ENCODE assay signal across 17 cellular contexts in the genomic region with DNA sequence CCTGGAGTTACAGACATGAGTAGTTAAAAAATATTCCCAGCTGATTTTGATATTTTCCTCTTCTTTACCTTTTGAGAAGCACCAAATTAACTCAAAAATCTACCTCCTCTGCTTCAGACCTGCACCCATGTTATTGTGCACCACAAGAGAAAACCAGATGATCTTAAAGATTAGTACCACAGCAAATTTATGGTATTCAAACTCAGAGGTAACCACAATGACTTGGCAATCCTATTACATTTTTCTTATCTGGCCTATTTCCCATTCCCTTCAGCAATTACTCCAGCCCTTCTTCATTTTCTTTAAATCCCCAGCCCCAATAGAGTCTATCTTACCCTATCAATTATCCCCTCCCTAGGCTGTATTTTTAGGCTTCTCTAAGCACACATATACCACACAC.
DNase-seq lines count a peak whose midpoint lies in the region; ATAC-seq and TF ChIP-seq lines count a peak whose summit lies in the region.
"Had no signal": no experiment of that assay in that cellular context is flagged by ENCODE, and none has a peak within 500 bp of the region (broad histone marks: within the 10 kb centered on the region; RNA-seq: fewer than 3 reads in every experiment).

No MANE protein-coding gene starts in this region.

- H3K4me3 ChIP-seq in AG10803 (ENCODE audit: low read length) (no peak overlapping the region), kidney epithelial cell (ENCODE audit: low read depth, low read length) (no peak overlapping the region)
- H3K4me3 ChIP-seq: BLaER1 treated with 17β-estradiol and CSF1 and Interleukin-3, amounts not matched to agents 10 nM and 100 nM; hepatocyte; SJSA1 had no signal

- H3K27me3 ChIP-seq in kidney epithelial cell (ENCODE audit: control insufficient read depth, insufficient read depth, low read length), result no peaks in the 10 kb centered on the region
- H3K27me3 ChIP-seq: BLaER1 treated with 17β-estradiol and CSF1 and Interleukin-3, amounts not matched to agents 10 nM and 100 nM; hepatocyte; SJSA1 had no signal

- DNase-seq in AG10803 (ENCODE audit: low read depth) (peak; percentile 84), LHCN-M2 (ENCODE audit: low read depth) (peak; percentile 50), astrocyte of the hippocampus (ENCODE audit: low read depth, low spot score) (peak; percentile 78), kidney epithelial cell (ENCODE audit: low read depth) (peak; percentile 7), hepatic stellate cell (ENCODE audit: low spot score) (no peak), NCI-H524 (lab: John Stamatoyannopoulos, UW) (no peak), sciatic nerve (ENCODE audit: low spot score) (no peak)
- DNase-seq: activated CD8-positive, alpha-beta memory T cell treated with anti-CD3 and anti-CD28 coated beads for 24 hours; activated gamma-delta T cell treated with Interleukin-2 at 50 U/mL for 16 hours; NCI-H146; NCI-H345; small intestine; stimulated activated naive B cell treated with anti-CD40 and anti-IgM and Interleukin-4, amounts not matched to agents 10 μg/mL and 1 μg/mL and 100 μg/mL, for 72 hours had no signal

- H3K36me3 ChIP-seq in kidney epithelial cell (ENCODE audit: control insufficient read depth, insufficient read depth, low read length), result no peaks in the 10 kb centered on the region
- H3K36me3 ChIP-seq: BLaER1 treated with 17β-estradiol and CSF1 and Interleukin-3, amounts not matched to agents 10 nM and 100 nM; SJSA1 had no signal

- ATAC-seq in GM19324 (IDR thresholded peaks at IDR 0.05; ENCODE audit: low FRiP score, unreplicated experiment) (no peak), sciatic nerve (no peak)
- ATAC-seq: stimulated activated naive B cell treated with anti-CD40 and anti-IgM and Interleukin-4, amounts not matched to agents 10 μg/mL and 1 μg/mL and 100 μg/mL, for 72 hours had no signal

- intact Hi-C loops in sciatic nerve (cut with DNase I), result no loop called here

- TF ChIP-seq CTCF in AG10803 (conservative IDR thresholded peaks at IDR 0.05; ENCODE audit: low read length) (no peak), kidney epithelial cell (IDR thresholded peaks at IDR 0.05; ENCODE audit: insufficient read depth, low read length, poor library complexity, severe bottlenecking) (no peak)

Comparison
In these comparisons a context has a peak if more than half of its experiments do, and no peak if none do; other contexts are left out.
1. DNase-seq: peak in AG10803 (single experiment), LHCN-M2 (single experiment), astrocyte of the hippocampus (single experiment) and kidney epithelial cell (single experiment); none in hepatic stellate cell (single experiment), NCI-H524 (0 of 2) and sciatic nerve (single experiment).